Comparison of ENCODE assay signal across 18 cellular contexts in genomic region chr5:69498384-69498783, GRCh38.
"Had no signal": no experiment of that assay in that cellular context is flagged by ENCODE, and none has a peak within 500 bp of the region (broad histone marks: within the 10 kb centered on the region; RNA-seq: fewer than 3 reads in every experiment).

No MANE protein-coding gene starts in this region.

- H3K4me1 ChIP-seq: uterus had no signal

- H3K4me3 ChIP-seq: heart left ventricle, lower lobe of right lung, ovary, thyroid gland, uterus had no signal

- DNase-seq: activated B cell treated with CpG ODN at 0.5 μM for 24 hours; activated CD4-positive, alpha-beta T cell treated with anti-CD3 and anti-CD28 coated beads for 48 hours; activated CD8-positive, alpha-beta T cell treated with anti-CD3 and anti-CD28 coated beads for 36 hours; activated effector memory CD4-positive, alpha-beta T cell treated with anti-CD3 and anti-CD28 coated beads, Interleukin-2, amount 50 U/mL, for 16 hours; activated T-cell treated with anti-CD3 and anti-CD28 coated beads, Interleukin-2, amount 50 U/mL, for 4 hours; caudate nucleus; cortex of kidney; effector CD8-positive, alpha-beta T cell; foreskin melanocyte; heart left ventricle; left colon; lower lobe of right lung; midbrain; ovary; stimulated activated CD4-positive, alpha-beta T cell treated with anti-CD3 and anti-CD28 coated beads, Interleukin-1b, Interleukin-23, amount 100 ng/mL, for 48 hours; thyroid gland; uterus had no signal

- ATAC-seq: activated CD8-positive, alpha-beta T cell treated with anti-CD3 and anti-CD28 coated beads for 36 hours; activated T-cell treated with anti-CD3 and anti-CD28 coated beads, Interleukin-2, amount 50 U/mL, for 4 hours; heart left ventricle; left colon; lower lobe of right lung; stimulated activated effector memory CD8-positive, alpha-beta T cell treated with anti-CD3 and anti-CD28 coated beads, Interleukin-12 subunit alpha, Interleukin-12 subunit beta, amount 100 ng/mL, for 72 hours had no signal

- H3K27me3 ChIP-seq: ovary, thyroid gland had no signal

- H3K36me3 ChIP-seq: heart left ventricle, lower lobe of right lung, ovary, thyroid gland, uterus had no signal

- H3K9me3 ChIP-seq: heart left ventricle, lower lobe of right lung, ovary, thyroid gland, uterus had no signal

- H3K27ac ChIP-seq: heart left ventricle, ovary, uterus had no signal
